In the genomic region with DNA sequence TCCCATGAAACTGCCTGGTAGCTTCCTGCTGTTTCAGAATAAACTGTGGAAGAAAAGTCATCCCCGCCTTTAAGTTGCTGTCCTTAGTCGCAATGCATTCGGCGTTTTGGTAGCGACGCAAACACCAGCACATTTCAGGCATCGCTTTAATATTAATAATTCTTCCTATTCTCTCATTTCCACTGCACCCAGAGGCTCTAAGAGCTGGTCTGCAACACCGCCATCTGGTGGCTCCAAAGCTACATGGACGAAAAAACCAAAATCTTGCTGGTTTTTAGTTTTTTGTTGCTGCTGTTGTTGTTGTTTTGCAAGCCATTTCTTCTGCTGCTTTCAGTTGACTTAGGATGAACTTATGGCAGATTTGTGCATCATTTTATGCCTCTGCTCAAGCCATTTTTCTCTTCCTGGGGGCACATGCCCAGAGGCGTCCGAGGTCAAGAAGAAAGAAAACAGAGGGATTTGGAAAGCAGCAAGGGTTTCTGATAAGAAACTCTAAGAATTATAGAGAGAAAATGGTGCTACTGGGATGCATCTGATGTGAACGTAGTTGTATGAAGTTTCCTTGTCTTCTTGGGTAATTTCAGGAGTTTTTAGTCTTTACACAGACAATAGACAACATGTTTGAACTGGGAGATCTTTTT, we compare ENCODE assay signal across 8 cellular contexts.
DNase-seq lines count a peak whose midpoint lies in the region; ATAC-seq and TF ChIP-seq lines count a peak whose summit lies in the region.

No MANE protein-coding gene starts in this region.

- no peak overlapping the region for H3K18ac ChIP-seq in IMR-90 (ENCODE audit: low read depth, low read length)

- no peak overlapping the region for H3K14ac ChIP-seq in IMR-90 (replicated peaks; ENCODE audit: low read depth, low read length)

- H3K9me3 ChIP-seq in IMR-90 (ENCODE audit: control insufficient read depth, insufficient read depth, low read length) (no peaks in the 10 kb centered on the region), RWPE2 (ENCODE audit: severe bottlenecking) (peaks cover 3% of the 10 kb centered on the region), neural cell (ENCODE audit: low read length) (no peaks in the 10 kb centered on the region)

- no peak overlapping the region for H2AK9ac ChIP-seq in IMR-90 (replicated peaks; ENCODE audit: low read depth, low read length, poor library complexity)

- H2AFZ ChIP-seq in IMR-90 (replicated peaks; ENCODE audit: low read length, poor library complexity) (no peak overlapping the region), neural cell (ENCODE audit: low read depth, low read length) (no peak overlapping the region)

- no peak for TF ChIP-seq EP300 in neural cell (conservative IDR thresholded peaks at IDR 0.05; ENCODE audit: poor library complexity, severe bottlenecking)

- H2BK15ac ChIP-seq in IMR-90 (ENCODE audit: low read depth, low read length), result no peak overlapping the region

- dilution Hi-C loops in IMR-90 (cut with HindIII; ENCODE audit: low sequenced_read_pairs, unreplicated experiment), result no loop called here

- H3K79me2 ChIP-seq in neural cell (replicated peaks; ENCODE audit: insufficient read depth, low read length), result no peaks in the 10 kb centered on the region

- H3K4me1 ChIP-seq in IMR-90 (ENCODE audit: control insufficient read depth, insufficient read depth, low read length) (no peaks in the 10 kb centered on the region), RWPE2 (ENCODE audit: insufficient read depth, poor library complexity, severe bottlenecking) (no peaks in the 10 kb centered on the region)

- H2BK5ac ChIP-seq in IMR-90 (ENCODE audit: low read depth, low read length, poor library complexity, severe bottlenecking), result no peak overlapping the region

- H2BK20ac ChIP-seq in IMR-90 (ENCODE audit: low read depth, low read length), result no peak overlapping the region

- ATAC-seq in IMR-90 (ENCODE audit: low read depth) (no peak), RWPE2 (ENCODE audit: low read depth) (no peak), GM18520 (IDR thresholded peaks at IDR 0.05; ENCODE audit: unreplicated experiment) (no peak)

- TF ChIP-seq RAD21 in IMR-90 (IDR thresholded peaks at IDR 0.05; ENCODE audit: low read length) (peak; percentile 62), neural cell (conservative IDR thresholded peaks at IDR 0.05) (peak; percentile 87)

- no peak for TF ChIP-seq POLR2A in IMR-90 (IDR thresholded peaks at IDR 0.05; ENCODE audit: low read depth, low read length)

- H3K27ac ChIP-seq in IMR-90 (ENCODE audit: insufficient read depth, low read length), result no peak overlapping the region
- H3K27ac ChIP-seq in RWPE2 (ENCODE audit: poor library complexity, severe bottlenecking), result no peak overlapping the region
- H3K27ac ChIP-seq in neural cell (ENCODE audit: low read length), result no peak overlapping the region

- H2AK5ac ChIP-seq in IMR-90 (ENCODE audit: low read depth, low read length), result no peak overlapping the region

- H3K4me2 ChIP-seq in IMR-90 (ENCODE audit: low read depth, low read length), result no peak overlapping the region
- no peak overlapping the region for H3K4me2 ChIP-seq in neural cell (ENCODE audit: low read length)

- intact Hi-C loops in IMR-90 (cut with micrococcal nuclease), result loop anchor here (1.0 to 5.0 kb wide), 5 partner anchors 329 to 1034 kb away; no protein-coding TSS in a partner anchor

- H4K8ac ChIP-seq in IMR-90 (ENCODE audit: low read depth in 2 of 2, low read length in 2 of 2), result no peak overlapping the region

- H3K9ac ChIP-seq in IMR-90 (ENCODE audit: low read depth, low read length) (no peak overlapping the region), neural cell (ENCODE audit: low read length) (no peak overlapping the region)

- H3K27me3 ChIP-seq in IMR-90 (ENCODE audit: control insufficient read depth, insufficient read depth, low read length), result no peaks in the 10 kb centered on the region
- H3K27me3 ChIP-seq in RWPE2 (ENCODE audit: insufficient read depth, poor library complexity, severe bottlenecking), result peaks cover 4% of the 10 kb centered on the region
- no peaks in the 10 kb centered on the region for H3K27me3 ChIP-seq in neural cell (ENCODE audit: insufficient read depth, low read depth, low read length)

- H3K36me3 ChIP-seq in IMR-90 (ENCODE audit: control insufficient read depth, insufficient read depth, low read length), result no peaks in the 10 kb centered on the region
- H3K36me3 ChIP-seq in RWPE2 (ENCODE audit: low read depth), result no peaks in the 10 kb centered on the region
- H3K36me3 ChIP-seq in neural cell (ENCODE audit: insufficient read depth, low read length), result no peaks in the 10 kb centered on the region

- no peaks in the 10 kb centered on the region for H3K79me1 ChIP-seq in IMR-90 (ENCODE audit: low read depth in 1 of 2, low read length in 2 of 2)

- H3F3A ChIP-seq in neural cell (ENCODE audit: insufficient read depth, low read length, poor library complexity, severe bottlenecking), result no peaks in the 10 kb centered on the region

- H3K23ac ChIP-seq in IMR-90 (ENCODE audit: low read depth, low read length), result no peak overlapping the region

- H4K91ac ChIP-seq in IMR-90 (ENCODE audit: insufficient read depth, low read depth, low read length), result no peak overlapping the region

- no peak overlapping the region for H3K4ac ChIP-seq in IMR-90 (ENCODE audit: low read depth, low read length)

- TF ChIP-seq CTCF in IMR-90 (conservative IDR thresholded peaks at IDR 0.05; ENCODE audit: low read depth, low read length) (peak; percentile 75), RWPE2 (IDR thresholded peaks at IDR 0.05; ENCODE audit: poor library complexity, severe bottlenecking) (peak; percentile 86), epithelial cell of proximal tubule (conservative IDR thresholded peaks at IDR 0.05; ENCODE audit: low read depth, low read length) (peak; percentile 87), neural cell (IDR thresholded peaks at IDR 0.05; ENCODE audit: poor library complexity, severe bottlenecking) (peak; percentile 87)

- in situ Hi-C loops in IMR-90 (cut with MboI; ENCODE audit: low sequenced_read_pairs), result loop anchor here (5.0 to 25.0 kb wide), 5 partner anchors 331 to 1034 kb away; a partner anchor contains a TSS

- POLR2A ChIA-PET in IMR-90 (lab: Charles Lee; ENCODE audit: unreplicated experiment), result no interaction called here

- no peak overlapping the region for H3K56ac ChIP-seq in IMR-90 (ENCODE audit: extremely low read depth, insufficient read depth, low read length)

- H4K20me1 ChIP-seq in IMR-90 (ENCODE audit: insufficient read depth, low read length) (no peaks in the 10 kb centered on the region), neural cell (ENCODE audit: insufficient read depth) (no peaks in the 10 kb centered on the region)

- H3K9me1 ChIP-seq in IMR-90 (ENCODE audit: insufficient read depth, low read length), result no peaks in the 10 kb centered on the region

- no peak overlapping the region for H3K4me3 ChIP-seq in IMR-90 (ENCODE audit: insufficient read depth, low read depth, low read length)
- H3K4me3 ChIP-seq in RWPE2 (ENCODE audit: severe bottlenecking), result no peak overlapping the region
- H3K4me3 ChIP-seq in epithelial cell of proximal tubule (ENCODE audit: low read depth, low read length), result no peak overlapping the region
- H3K4me3 ChIP-seq in neural cell (ENCODE audit: low read length), result no peak overlapping the region

- no TSS peak for BruUV-seq in IMR-90 (replicated peaks; lab: Mats Ljungman, UMichigan)

- H4K5ac ChIP-seq in IMR-90 (ENCODE audit: low read depth, low read length), result no peak overlapping the region

- 20% methylated on average over 1 of the region's 12 CpGs; no CpG with 5 or more reads in 1 of the 2 experiments for WGBS in IMR-90 (ENCODE audit: extremely low coverage in 2 of 2, insufficient read length in 1 of 2), 2 experiments

- no peak overlapping the region for H2BK120ac ChIP-seq in IMR-90 (ENCODE audit: low read depth, low read length)

- DNase-seq in DMS 273 (lab: John Stamatoyannopoulos, UW; ENCODE audit: unreplicated experiment), result peak; percentile 31
- DNase-seq in DMS 273 treated with DMSO at 0.1 percent for 48 hours (lab: John Stamatoyannopoulos, UW), result no peak
- DNase-seq in IMR-90, result peak; percentile 33
- DNase-seq in RWPE2 (ENCODE audit: low spot score), result no peak
- DNase-seq in epithelial cell of proximal tubule (ENCODE audit: low read depth), result no peak
- DNase-seq in activated CD4-positive, CD25-positive, alpha-beta regulatory T cell treated with anti-CD3 and anti-CD28 coated beads, Interleukin-2, amount 50 U/mL, for 72 hours, result no peak

- CTCF ChIA-PET in IMR-90 (lab: Yijun Ruan, JAX), result interaction anchor here (0.6 to 1.2 kb wide), 2 partner anchors 9 to 739 kb away, joined by 3 to 4 read pairs; no protein-coding TSS in a partner anchor

- no peaks in the 10 kb centered on the region for H3K9me2 ChIP-seq in neural cell (ENCODE audit: insufficient read depth, low read length)

TF ChIP-seq in IMR-90, 13 proteins besides CTCF, POLR2A, EP300 and RAD21:
- TF ChIP-seq SMC3 (IDR thresholded peaks at IDR 0.05; ENCODE audit: low read depth, low read length), result peak; percentile 67
- TF ChIP-seq MXI1 (IDR thresholded peaks at IDR 0.05; ENCODE audit: borderline replicate concordance, low read depth, low read length), result no peak

TF ChIP-seq in neural cell, 6 proteins besides CTCF, POLR2A, EP300 and RAD21:
- TF ChIP-seq EZH2 (IDR thresholded peaks at IDR 0.05; ENCODE audit: borderline replicate concordance, insufficient read depth, low read length, poor library complexity, severe bottlenecking) (no peak), SMC3 (conservative IDR thresholded peaks at IDR 0.05; ENCODE audit: poor library complexity) (peak; percentile 92)

Comparison
In these comparisons a context has a peak if more than half of its experiments do, and no peak if none do; other contexts are left out.
1. DNase-seq: peak in DMS 273 (single experiment) and IMR-90 (single experiment); none in DMS 273 treated with DMSO at 0.1 percent for 48 hours (single experiment), RWPE2 (single experiment), epithelial cell of proximal tubule (single experiment) and activated CD4-positive, CD25-positive, alpha-beta regulatory T cell treated with anti-CD3 and anti-CD28 coated beads, Interleukin-2, amount 50 U/mL, for 72 hours (single experiment).
2. Peak in every context shown above with its lines, with median percentiles within 50 percentile points of each other: CTCF ChIP-seq.